ENCODE assay signal across 14 cellular contexts in the genomic region with DNA sequence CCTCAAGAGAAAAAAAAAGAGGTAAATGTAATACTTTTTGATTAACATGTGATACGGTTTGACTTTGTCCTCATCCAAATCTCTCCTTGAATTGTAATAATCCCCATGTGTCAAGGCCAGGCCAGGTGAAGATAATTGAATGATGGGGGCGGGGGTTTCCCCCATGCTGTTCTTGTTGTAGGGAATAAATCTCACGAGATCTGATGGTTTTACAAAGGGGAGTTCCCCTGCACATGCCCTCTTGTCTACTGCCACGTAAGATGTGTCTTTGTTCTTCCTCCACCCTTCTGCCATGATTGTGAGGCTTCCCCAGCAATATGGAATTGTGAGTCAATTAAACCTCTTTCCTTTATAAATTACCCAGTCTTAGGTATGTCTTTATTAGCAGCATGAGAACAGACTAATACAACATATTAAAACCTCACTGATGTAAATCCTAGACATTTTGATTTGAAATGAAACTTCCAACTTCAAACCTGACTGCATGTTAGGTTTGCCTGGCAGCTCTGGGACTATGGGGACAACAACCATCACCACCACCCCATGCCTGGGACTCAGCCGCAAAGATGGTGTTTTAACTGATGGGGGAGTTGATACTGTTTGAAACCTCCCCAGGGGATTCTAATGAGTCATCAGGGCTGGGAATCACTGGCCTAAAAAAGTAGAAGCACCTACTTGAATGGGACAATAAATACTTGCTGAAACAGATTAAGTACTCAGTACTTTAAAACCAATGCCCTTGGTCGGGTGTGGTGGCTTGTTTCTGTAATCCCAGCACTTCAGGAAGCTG. TPM values are rescaled to one million over a fixed set of nuclear protein-coding genes. Genes with fewer than 3 reads are reported as not detected.
DNase-seq lines count a peak whose midpoint lies in the region; ATAC-seq and TF ChIP-seq lines count a peak whose summit lies in the region.
"Had no signal": no experiment of that assay in that cellular context is flagged by ENCODE, and none has a peak within 500 bp of the region (broad histone marks: within the 10 kb centered on the region; RNA-seq: fewer than 3 reads in every experiment).

No MANE protein-coding gene starts in this region.

- H3K4ac ChIP-seq in mesendoderm (ENCODE audit: low read depth, low read length) = no peak overlapping the region

- H3K36me3 ChIP-seq in A673 (ENCODE audit: insufficient read depth, low read length, poor library complexity, severe bottlenecking) (no peaks in the 10 kb centered on the region), OCI-LY3 (replicated peaks; ENCODE audit: low read depth, low read length) (peaks cover 4% of the 10 kb centered on the region), mesendoderm (ENCODE audit: control insufficient read depth, insufficient read depth, low read length) (no peaks in the 10 kb centered on the region)
- H3K36me3 ChIP-seq: gastroesophageal sphincter had no signal

- no peaks in the 10 kb centered on the region for H3K79me1 ChIP-seq in mesendoderm (ENCODE audit: low read length)

- H4K5ac ChIP-seq in mesendoderm (ENCODE audit: low read length) = no peak overlapping the region

- H2BK15ac ChIP-seq in mesendoderm (replicated peaks; ENCODE audit: low read depth) = no peak overlapping the region

- no peaks in the 10 kb centered on the region for H3K9me3 ChIP-seq in A673 (ENCODE audit: low read depth, low read length, poor library complexity, severe bottlenecking)
- H3K9me3 ChIP-seq in OCI-LY3 (ENCODE audit: insufficient read depth, low read length) = no peaks in the 10 kb centered on the region
- H3K9me3 ChIP-seq: gastroesophageal sphincter had no signal

- no peaks in the 10 kb centered on the region for H3K79me2 ChIP-seq in OCI-LY3 (ENCODE audit: low read length)
- no peaks in the 10 kb centered on the region for H3K79me2 ChIP-seq in mesendoderm (ENCODE audit: control insufficient read depth, insufficient read depth, low read length)

- CTCF ChIA-PET in A673 (lab: Charles Lee) = no interaction called here

- H3K4me1 ChIP-seq in A673 (ENCODE audit: insufficient read depth, low read length, poor library complexity, severe bottlenecking) = no peaks in the 10 kb centered on the region
- peaks cover 17% of the 10 kb centered on the region for H3K4me1 ChIP-seq in OCI-LY3 (ENCODE audit: low read length)
- H3K4me1 ChIP-seq in mesendoderm (ENCODE audit: control insufficient read depth, low read depth, low read length) = no peaks in the 10 kb centered on the region
- H3K4me1 ChIP-seq: gastroesophageal sphincter had no signal

- H3K27ac ChIP-seq in A673 (ENCODE audit: low read depth, low read length, poor library complexity, severe bottlenecking) = no peak overlapping the region
- peak overlapping the region; percentile 49 for H3K27ac ChIP-seq in OCI-LY3 (ENCODE audit: low read length)
- no peak overlapping the region for H3K27ac ChIP-seq in mesendoderm (ENCODE audit: low read depth, low read length)
- H3K27ac ChIP-seq: gastroesophageal sphincter had no signal

- no peak overlapping the region for H3K18ac ChIP-seq in mesendoderm (ENCODE audit: low read length)

- no peak overlapping the region for H2BK120ac ChIP-seq in mesendoderm (ENCODE audit: low read depth, low read length)

- H4K8ac ChIP-seq in mesendoderm (ENCODE audit: low read depth, low read length) = no peak overlapping the region

- H4K20me1 ChIP-seq in OCI-LY3 (ENCODE audit: insufficient read depth, low read length) = no peaks in the 10 kb centered on the region

- TF ChIP-seq CTCF in A673 (conservative IDR thresholded peaks at IDR 0.05; ENCODE audit: low read depth, low read length) (no peak), OCI-LY3 (IDR thresholded peaks at IDR 0.05; ENCODE audit: low read depth, low read length) (no peak)

- H3K27me3 ChIP-seq in A673 (replicated peaks; ENCODE audit: insufficient read depth, low read depth, low read length, poor library complexity) (no peaks in the 10 kb centered on the region), OCI-LY3 (ENCODE audit: low read depth, low read length) (no peaks in the 10 kb centered on the region), mesendoderm (ENCODE audit: insufficient read depth, low read length, poor library complexity) (no peaks in the 10 kb centered on the region)
- H3K27me3 ChIP-seq: gastroesophageal sphincter had no signal

- ATAC-seq in GM19025 (IDR thresholded peaks at IDR 0.05; ENCODE audit: low read depth, unreplicated experiment) (peak; percentile 48), HG03045 (IDR thresholded peaks at IDR 0.05; ENCODE audit: unreplicated experiment) (no peak)
- ATAC-seq: gastroesophageal sphincter, right cardiac atrium had no signal

- H2AK5ac ChIP-seq in mesendoderm (ENCODE audit: low read length) = no peak overlapping the region

- no peak overlapping the region for H2BK5ac ChIP-seq in mesendoderm (ENCODE audit: low read length)

- DNase-seq in A673 (ENCODE audit: low spot score) (peak; percentile 54), mesendoderm (peak; percentile 18), HuH-7 (ENCODE audit: low spot score) (no peak), activated gamma-delta T cell treated with Interleukin-2 at 50 U/mL for 16 hours (no peak), NCI-H1436 treated with DMSO at 0.1 percent for 48 hours (lab: John Stamatoyannopoulos, UW) (no peak)
- DNase-seq: C1 segment of cervical spinal cord, cerebellar nuclear complex, right cardiac atrium, SHP77 had no signal

- intact Hi-C loops in A673 (cut with micrococcal nuclease; ENCODE audit: unreplicated experiment) = no loop called here

- H3K9ac ChIP-seq in OCI-LY3 (ENCODE audit: low read length) (peak overlapping the region; percentile 38; the same call in 1 of the 2 replicates), mesendoderm (ENCODE audit: low read length) (no peak overlapping the region)

- WGBS in mesendoderm (ENCODE audit: extremely low coverage, insufficient coverage, low lambda C conversion rate) = no CpG with 5 or more reads among the region's 6 CpGs

- POLR2A ChIA-PET in A673 (lab: Charles Lee; ENCODE audit: low non-redundant PET) = no interaction called here

- H2AFZ ChIP-seq in OCI-LY3 (ENCODE audit: low read depth, low read length) = peak overlapping the region; percentile 77

- H3K4me2 ChIP-seq in OCI-LY3 (ENCODE audit: low read length) (peak overlapping the region; percentile 50), mesendoderm (ENCODE audit: low read length) (no peak overlapping the region)

- no TSS peak for BruUV-seq in A673 (replicated peaks; lab: Mats Ljungman, UMichigan)

- H3K23ac ChIP-seq in mesendoderm (ENCODE audit: low read length) = no peak overlapping the region

- H3K56ac ChIP-seq in mesendoderm (ENCODE audit: low read length) = no peak overlapping the region

- H3K4me3 ChIP-seq in A673 (ENCODE audit: low read depth, low read length, poor library complexity, severe bottlenecking) (no peak overlapping the region), OCI-LY3 (ENCODE audit: low read length) (peak overlapping the region; percentile 41; the same call in 1 of the 2 replicates), mesendoderm (ENCODE audit: low read length) (no peak overlapping the region)
- H3K4me3 ChIP-seq: gastroesophageal sphincter, lung had no signal

RNA-seq across cellular contexts. Expression of a gene that starts 32.8 kb away (rescaled TPM):
- total RNA-seq in A673 (2021) = 99.5 and 103 TPM in 2 replicates
- polyA plus RNA-seq in mesendoderm (2013, experiment 1 of 2) = 25.9 TPM
- 25.8 TPM for polyA plus RNA-seq in mesendoderm (2013, experiment 2 of 2)

Comparison
In these comparisons a context has a peak if more than half of its experiments do, and no peak if none do; other contexts are left out.
1. DNase-seq: peak in A673 (single experiment) and mesendoderm (single experiment); none in HuH-7 (single experiment), activated gamma-delta T cell treated with Interleukin-2 at 50 U/mL for 16 hours (single experiment) and NCI-H1436 treated with DMSO at 0.1 percent for 48 hours (single experiment).